In genomic region chr11:64222651-64223000, GRCh38 we compare ENCODE assay signal across 13 cellular contexts.
"Had no signal": no experiment of that assay in that cellular context is flagged by ENCODE, and none has a peak within 500 bp of the region (broad histone marks: within the 10 kb centered on the region; RNA-seq: fewer than 3 reads in every experiment).

No MANE protein-coding gene starts in this region.

- H3K9me3 ChIP-seq: esophagus squamous epithelium had no signal

- H3K27ac ChIP-seq: coronary artery, esophagus squamous epithelium had no signal

- H3K4me3 ChIP-seq: coronary artery, esophagus squamous epithelium had no signal

- H3K27me3 ChIP-seq: esophagus squamous epithelium had no signal

- DNase-seq: activated CD4-positive, CD25-positive, alpha-beta regulatory T cell treated with anti-CD3 and anti-CD28 coated beads, Interleukin-2, amount 50 U/mL, for 72 hours; activated effector memory CD4-positive, alpha-beta T cell treated with Interleukin-2 at 50 U/mL for 16 hours; activated T-cell treated with anti-CD3 and anti-CD28 coated beads, Interleukin-2, amount 50 U/mL, for 1 hour; amniotic stem cell; effector CD4-positive, alpha-beta T cell; esophagus squamous epithelium; glutamatergic neuron; natural killer cell; T-helper 1 cell; T1000 had no signal

- ATAC-seq: left ventricle myocardium superior, natural killer cell, right cardiac atrium had no signal
